ENCODE assay signal across 26 cellular contexts in the genomic region with DNA sequence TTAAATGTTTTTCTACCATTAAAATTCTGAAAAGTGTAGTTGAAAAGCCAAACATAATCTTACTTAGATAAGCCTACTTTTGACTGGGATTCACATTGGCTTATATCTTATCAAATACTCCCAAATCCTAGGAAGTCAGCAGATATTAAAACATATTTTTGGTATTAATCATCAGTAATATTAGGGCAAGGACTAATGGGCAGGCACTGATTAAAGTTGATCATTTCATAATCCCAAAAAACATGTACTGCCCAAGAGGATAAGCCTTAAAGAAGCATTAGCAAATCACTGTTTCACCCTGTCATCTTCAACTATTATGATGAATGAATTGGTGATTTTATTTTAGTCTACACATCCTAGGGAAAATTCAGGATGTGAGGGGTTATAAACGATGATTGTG.
"Had no signal": no experiment of that assay in that cellular context is flagged by ENCODE, and none has a peak within 500 bp of the region (broad histone marks: within the 10 kb centered on the region; RNA-seq: fewer than 3 reads in every experiment).

No MANE protein-coding gene starts in this region.

- H3K4me3 ChIP-seq: right atrium auricular region, tibial artery had no signal

- H3K9me3 Mint-ChIP-seq: activated CD8-positive, alpha-beta T cell treated with anti-CD3 and anti-CD28 coated beads for 36 hours; activated naive CD8-positive, alpha-beta T cell treated with anti-CD3 and anti-CD28 coated beads, Interleukin-2, amount 50 U/mL, for 24 hours; T-cell had no signal

- H3K4me3 Mint-ChIP-seq: activated CD4-positive, alpha-beta T cell treated with anti-CD3 and anti-CD28 coated beads, Interleukin-2, amount 10 ng/mL, durations not matched to agents 7 days and 5 days; activated CD8-positive, alpha-beta memory T cell treated with anti-CD3 and anti-CD28 coated beads, Interleukin-2, amount 10 ng/mL, durations not matched to agents 7 days and 5 days; activated CD8-positive, alpha-beta T cell treated with anti-CD3 and anti-CD28 coated beads for 36 hours; activated naive CD8-positive, alpha-beta T cell treated with anti-CD3 and anti-CD28 coated beads, Interleukin-2, amount 50 U/mL, for 24 hours; neural crest cell; T-cell; T-helper 2 cell treated with Interferon-gamma antibody and Interleukin-4, amounts not matched to agents 5 μg/mL and 100 μg/mL, for 36 hours had no signal

- H3K27me3 Mint-ChIP-seq: activated CD4-positive, alpha-beta T cell treated with anti-CD3 and anti-CD28 coated beads, Interleukin-2, amount 10 ng/mL, durations not matched to agents 7 days and 5 days; activated CD8-positive, alpha-beta memory T cell treated with anti-CD3 and anti-CD28 coated beads, Interleukin-2, amount 10 ng/mL, durations not matched to agents 7 days and 5 days; activated CD8-positive, alpha-beta T cell treated with anti-CD3 and anti-CD28 coated beads for 36 hours; activated naive CD8-positive, alpha-beta T cell treated with anti-CD3 and anti-CD28 coated beads, Interleukin-2, amount 50 U/mL, for 24 hours; progenitor cell of endocrine pancreas; T-cell had no signal

- DNase-seq: activated CD4-positive, alpha-beta T cell treated with anti-CD3 and anti-CD28 coated beads, Interleukin-2, amount 10 ng/mL, durations not matched to agents 7 days and 5 days; activated CD8-positive, alpha-beta memory T cell treated with anti-CD3 and anti-CD28 coated beads, Interleukin-2, amount 10 ng/mL, durations not matched to agents 7 days and 5 days; activated CD8-positive, alpha-beta T cell treated with anti-CD3 and anti-CD28 coated beads for 36 hours; activated gamma-delta T cell; activated naive CD4-positive, alpha-beta T cell treated with anti-CD3 and anti-CD28 coated beads, Interleukin-2, amount 50 U/mL, for 16 hours; activated naive CD8-positive, alpha-beta T cell treated with anti-CD3 and anti-CD28 coated beads, Interleukin-2, amount 50 U/mL, for 24 hours; activated T-cell treated with anti-CD3 and anti-CD28 coated beads for 4 hours; anterior cingulate cortex; brain microvascular endothelial cell; caudate nucleus; dermis blood vessel endothelial cell; effector CD8-positive, alpha-beta T cell; glutamatergic neuron; hypothalamus; stimulated activated CD4-positive, alpha-beta T cell treated with anti-CD3 and anti-CD28 coated beads, Interleukin-12 subunit alpha, Interleukin-12 subunit beta, amount 100 ng/mL, for 4 hours; stimulated activated CD4-positive, alpha-beta T cell treated with anti-CD3 and anti-CD28 coated beads, Interleukin-4, amount 100 ng/mL, for 4 hours; stimulated activated naive CD8-positive, alpha-beta T cell treated with anti-CD3 and anti-CD28 coated beads, Interleukin-15, Interleukin-2, amounts not matched to agents 100 U/mL and 50 U/mL, for 24 hours; substantia nigra; T-cell; tibial artery had no signal

- H3K27me3 ChIP-seq: brain microvascular endothelial cell, right atrium auricular region, tibial artery had no signal

- ATAC-seq: activated CD4-positive, CD25-positive, alpha-beta regulatory T cell treated with anti-CD3 and anti-CD28 coated beads, Interleukin-2, amount 50 U/mL, for 24 hours; activated CD8-positive, alpha-beta memory T cell treated with anti-CD3 and anti-CD28 coated beads, Interleukin-2, amount 10 ng/mL, durations not matched to agents 7 days and 5 days; activated CD8-positive, alpha-beta T cell treated with anti-CD3 and anti-CD28 coated beads for 36 hours; activated naive CD8-positive, alpha-beta T cell treated with anti-CD3 and anti-CD28 coated beads, Interleukin-2, amount 50 U/mL, for 24 hours; stimulated activated naive CD8-positive, alpha-beta T cell treated with anti-CD3 and anti-CD28 coated beads, Interleukin-15, Interleukin-2, amounts not matched to agents 100 U/mL and 50 U/mL, for 24 hours; T-cell had no signal

- H3K27ac Mint-ChIP-seq: activated CD4-positive, alpha-beta T cell treated with anti-CD3 and anti-CD28 coated beads, Interleukin-2, amount 10 ng/mL, durations not matched to agents 7 days and 5 days; activated CD8-positive, alpha-beta memory T cell treated with anti-CD3 and anti-CD28 coated beads, Interleukin-2, amount 10 ng/mL, durations not matched to agents 7 days and 5 days; activated CD8-positive, alpha-beta T cell treated with anti-CD3 and anti-CD28 coated beads for 36 hours; activated naive CD8-positive, alpha-beta T cell treated with anti-CD3 and anti-CD28 coated beads, Interleukin-2, amount 50 U/mL, for 24 hours; progenitor cell of endocrine pancreas; T-cell; T-helper 2 cell treated with Interferon-gamma antibody and Interleukin-4, amounts not matched to agents 5 μg/mL and 100 μg/mL, for 36 hours had no signal

- H3K9me3 ChIP-seq: right atrium auricular region, tibial artery had no signal

- H3K36me3 ChIP-seq: brain microvascular endothelial cell, right atrium auricular region had no signal

- H3K27ac ChIP-seq: brain microvascular endothelial cell, tibial artery, VCaP had no signal
